ENCODE assay signal across 8 cellular contexts in the genomic region with DNA sequence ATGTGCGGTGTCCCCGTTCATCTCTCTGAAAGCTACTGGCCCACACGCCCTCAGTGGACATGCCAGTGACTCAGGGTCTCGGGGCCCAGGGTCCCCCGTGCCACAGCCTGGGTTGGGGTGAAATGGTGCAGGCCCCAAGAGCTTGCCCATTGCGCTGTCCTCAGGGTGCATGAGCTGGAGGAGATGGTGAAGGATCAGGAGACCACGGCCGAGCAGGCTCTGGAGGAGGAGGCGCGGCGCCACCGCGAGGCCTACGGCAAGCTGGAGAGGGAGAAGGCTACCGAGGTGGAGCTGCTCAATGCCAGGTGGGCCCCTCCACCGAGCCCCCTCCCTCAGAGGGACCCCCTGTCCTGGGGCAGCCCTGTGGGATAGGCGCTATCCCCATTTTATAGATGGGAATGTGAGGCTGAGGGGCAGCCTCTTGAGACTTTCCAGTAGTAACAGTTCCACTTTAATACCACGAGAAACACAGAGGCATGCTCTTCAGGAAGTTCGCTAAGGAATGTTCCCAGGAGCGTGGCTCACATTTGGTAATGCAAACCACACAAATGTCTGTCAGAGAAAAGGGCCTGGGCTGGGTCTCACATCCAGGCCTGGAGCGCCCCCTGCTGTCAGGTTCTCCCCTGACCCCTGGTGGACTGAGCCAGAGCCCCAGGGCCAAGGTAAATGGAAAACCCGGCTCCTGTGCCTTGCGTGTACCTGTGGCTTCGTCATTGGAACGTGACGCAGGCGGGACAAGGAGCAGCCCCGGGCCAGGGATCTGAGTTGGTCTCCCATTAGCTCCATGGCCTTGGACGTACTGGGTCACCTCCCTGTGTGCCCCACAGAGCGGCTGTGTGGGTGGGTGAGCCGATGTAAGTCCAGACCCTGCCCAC.
A peak's percentile ranks its signal among the peaks of the same experiment; 100 is the strongest.
DNase-seq lines count a peak whose midpoint lies in the region; ATAC-seq and TF ChIP-seq lines count a peak whose summit lies in the region.

No MANE protein-coding gene starts in this region.

- peaks cover 5% of the 10 kb centered on the region for H3K4me1 ChIP-seq in SJSA1 (replicated peaks)
- no peaks in the 10 kb centered on the region for H3K4me1 ChIP-seq in foreskin keratinocyte
- H3K4me1 ChIP-seq in osteoblast (ENCODE audit: insufficient read depth, low read length): peaks cover 16% of the 10 kb centered on the region
- no peaks in the 10 kb centered on the region for H3K4me1 ChIP-seq in testis

- H3K27ac ChIP-seq in SJSA1 (no peak overlapping the region), foreskin keratinocyte (no peak overlapping the region), osteoblast (ENCODE audit: low read depth, low read length) (no peak overlapping the region), testis (no peak overlapping the region)

- in situ Hi-C loops in G401 (cut with HindIII; ENCODE audit: low sequenced_read_pairs): no loop called here

- TF ChIP-seq CTCF in foreskin keratinocyte (conservative IDR thresholded peaks at IDR 0.05) (peak; percentile 99), osteoblast (IDR thresholded peaks at IDR 0.05; ENCODE audit: extremely low read depth, low read depth, low read length) (peak; percentile 95), testis (IDR thresholded peaks at IDR 0.05) (peak; percentile 76 to 79 (median 78))

- peak overlapping the region; percentile 35 for H2AFZ ChIP-seq in osteoblast (ENCODE audit: low read length)

- intact Hi-C loops in testis (cut with DNase I; ENCODE audit: low total_unique reads): no loop called here

- peak; percentile 81 for ATAC-seq in foreskin keratinocyte
- no peak for ATAC-seq in GM21447 (IDR thresholded peaks at IDR 0.05; ENCODE audit: unreplicated experiment)

- 71 to 78% methylated on average over 22 to 27 of the region's 31 CpGs for WGBS in testis, 2 donors

- H3K9me3 ChIP-seq in SJSA1 (replicated peaks): peaks cover 8% of the 10 kb centered on the region; the same call in 1 of the 2 replicates
- H3K9me3 ChIP-seq in osteoblast (ENCODE audit: low read depth, low read length): peaks cover 4% of the 10 kb centered on the region
- no peaks in the 10 kb centered on the region for H3K9me3 ChIP-seq in testis

- H3K27me3 ChIP-seq in SJSA1 (replicated peaks) (no peaks in the 10 kb centered on the region), foreskin keratinocyte (no peaks in the 10 kb centered on the region), osteoblast (ENCODE audit: insufficient read depth, low read length) (no peaks in the 10 kb centered on the region), testis (no peaks in the 10 kb centered on the region)

- H4K20me1 ChIP-seq in osteoblast (ENCODE audit: insufficient read depth, low read length): no peaks in the 10 kb centered on the region

- no peaks in the 10 kb centered on the region for H3K79me2 ChIP-seq in osteoblast (ENCODE audit: insufficient read depth, low read length)

- TF ChIP-seq POLR2A in testis (IDR thresholded peaks at IDR 0.05): no peak

- peak; percentile 86 for DNase-seq in G401 (ENCODE audit: low spot score)
- DNase-seq in HuH-7 (ENCODE audit: low spot score): peak; percentile 88
- DNase-seq in SJSA1 (ENCODE audit: low read depth in 1 of 2, low spot score in 2 of 2): peak; percentile 70 to 87
- DNase-seq in activated effector memory CD4-positive, alpha-beta T cell treated with anti-CD3 and anti-CD28 coated beads, Interleukin-2, amount 50 U/mL, for 16 hours: peak; percentile 96
- DNase-seq in foreskin keratinocyte: peak; percentile 63 to 78
- peak; percentile 99 for DNase-seq in osteoblast (ENCODE audit: insufficient read length, low spot score, missing footprints)
- DNase-seq in testis: peak; percentile 91

- peak overlapping the region; percentile 55 for H3K4me2 ChIP-seq in osteoblast (ENCODE audit: insufficient read depth, low read length)

- no peaks in the 10 kb centered on the region for H3K36me3 ChIP-seq in SJSA1
- no peaks in the 10 kb centered on the region for H3K36me3 ChIP-seq in osteoblast (ENCODE audit: insufficient read depth, low read length)
- no peaks in the 10 kb centered on the region for H3K36me3 ChIP-seq in testis (ENCODE audit: low read depth, missing control alignments)

- H3K4me3 ChIP-seq in SJSA1 (no peak overlapping the region), osteoblast (ENCODE audit: insufficient read depth, low read length) (no peak overlapping the region), testis (no peak overlapping the region)
